ENCODE assay signal across 9 cellular contexts in the genomic region with DNA sequence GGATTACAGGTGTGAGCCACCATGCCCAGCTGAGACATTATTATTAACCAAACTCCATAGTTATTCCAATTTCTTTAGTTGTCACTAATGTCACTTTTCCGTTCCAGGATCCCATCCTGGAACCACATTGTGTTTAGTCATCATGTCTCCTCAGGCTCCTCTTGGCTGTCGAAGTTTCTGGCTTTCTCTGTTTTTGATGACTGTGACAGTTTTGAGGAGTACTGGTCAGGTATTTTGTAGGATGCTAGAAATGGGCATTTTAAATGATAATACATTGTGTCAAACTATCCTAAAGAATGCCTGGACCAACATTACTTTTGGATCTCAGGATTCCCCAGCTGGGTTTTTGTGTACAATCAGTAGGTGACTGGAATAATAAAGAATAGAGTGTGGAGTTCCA. TPM values are rescaled to one million over a fixed set of nuclear protein-coding genes. Genes with fewer than 3 reads are reported as not detected.
"Had no signal": no experiment of that assay in that cellular context is flagged by ENCODE, and none has a peak within 500 bp of the region (broad histone marks: within the 10 kb centered on the region; RNA-seq: fewer than 3 reads in every experiment).

No MANE protein-coding gene starts in this region.

- H3K4me2 ChIP-seq: KMS-11 had no signal

- FAIRE-seq: HTR-8/SVneo had no signal

- H3K9ac ChIP-seq: KMS-11 had no signal

- DNase-seq: Karpas-422, KBM-7, KG1 had no signal

- H3K27ac ChIP-seq: HL-60, KMS-11 had no signal

RNA-seq across cellular contexts. Expression of a gene that starts 19.8 kb away (rescaled TPM):
- total RNA-seq: HT-29, HT1080 had no signal
- polyA plus RNA-seq: IgD-negative memory B cell had no signal

RNA-seq across cellular contexts. Expression of a gene that starts 23.3 kb away (rescaled TPM):
- total RNA-seq: HT-29, HT1080 had no signal
- polyA plus RNA-seq: IgD-negative memory B cell had no signal
